ENCODE assay signal across 2 cellular contexts in genomic region chr2:231250146-231250545, GRCh38.
TF ChIP-seq lines count a peak whose summit lies in the region.

No MANE protein-coding gene starts in this region.

TF ChIP-seq in GM23338, 12 proteins besides CTCF, POLR2A, EP300 and RAD21 (continued from another document):
- TF ChIP-seq REST (IDR thresholded peaks at IDR 0.05; ENCODE audit: unreplicated experiment) = no peak
- no peak for TF ChIP-seq JUNB (IDR thresholded peaks at IDR 0.05; ENCODE audit: unreplicated experiment)
- TF ChIP-seq ZNF114 (CRISPR knock-in tag; IDR thresholded peaks at IDR 0.05) = no peak
- TF ChIP-seq STAT1 (IDR thresholded peaks at IDR 0.05; ENCODE audit: unreplicated experiment) = no peak
- no peak for TF ChIP-seq EZH2 (IDR thresholded peaks at IDR 0.05; ENCODE audit: low read depth, unreplicated experiment)
- TF ChIP-seq ETS1 (IDR thresholded peaks at IDR 0.05) = no peak
- TF ChIP-seq ZNF331 (CRISPR knock-in tag; IDR thresholded peaks at IDR 0.05; ENCODE audit: low read depth) = no peak

TF ChIP-seq in WTC11, 78 proteins besides CTCF, POLR2A, EP300 and RAD21 (continued from another document):
- TF ChIP-seq ZNF263 (CRISPR knock-in tag; IDR thresholded peaks at IDR 0.05; ENCODE audit: low read depth) (no peak), NR3C1 (CRISPR knock-in tag; conservative IDR thresholded peaks at IDR 0.05; ENCODE audit: low read depth) (no peak), MLX (CRISPR knock-in tag; IDR thresholded peaks at IDR 0.05) (no peak), ETV6 (CRISPR knock-in tag; IDR thresholded peaks at IDR 0.05) (no peak), PREB (CRISPR knock-in tag; IDR thresholded peaks at IDR 0.05; ENCODE audit: borderline replicate concordance) (no peak), RELA (CRISPR knock-in tag; IDR thresholded peaks at IDR 0.05; ENCODE audit: borderline replicate concordance) (no peak)
